In genomic region chr7:43059067-43059600, GRCh38 we compare ENCODE assay signal across 10 cellular contexts. TPM values are rescaled to one million over a fixed set of nuclear protein-coding genes. Genes with fewer than 3 reads are reported as not detected.
DNase-seq lines count a peak whose midpoint lies in the region; ATAC-seq, FAIRE-seq and TF ChIP-seq lines count a peak whose summit lies in the region.
"Not testable (repeated sequence)": the region's sequence is repeated elsewhere in the genome, so short reads cannot be mapped to it uniquely, and the experiment has no call there.
"Had no signal": no experiment of that assay in that cellular context is flagged by ENCODE, and none has a peak within 500 bp of the region (broad histone marks: within the 10 kb centered on the region; RNA-seq: fewer than 3 reads in every experiment).

No MANE protein-coding gene starts in this region.

- dilution Hi-C loops in keratinocyte (cut with MboI; ENCODE audit: extremely low pct_ligation_motif_present, low sequenced_read_pairs), result not testable (repeated sequence)

- H3K36me3 Mint-ChIP-seq in CD8-positive, alpha-beta memory T cell; activated naive CD8-positive, alpha-beta T cell treated with anti-CD3 and anti-CD28 coated beads, Interleukin-2, amount 50 U/mL, for 24 hours (ENCODE audit: low read depth); osteocyte (ENCODE audit: unreplicated experiment): not testable (repeated sequence)

- peaks cover 4 to 14% of the 10 kb centered on the region in 2 donors for H3K27me3 Mint-ChIP-seq in CD8-positive, alpha-beta memory T cell
- H3K27me3 Mint-ChIP-seq in activated naive CD8-positive, alpha-beta T cell treated with anti-CD3 and anti-CD28 coated beads, Interleukin-2, amount 50 U/mL, for 24 hours, result not testable (repeated sequence)
- H3K27me3 Mint-ChIP-seq in osteocyte (ENCODE audit: unreplicated experiment), result peaks cover 16% of the 10 kb centered on the region

- not testable (repeated sequence) for H3K36me3 ChIP-seq in CD8-positive, alpha-beta memory T cell (ENCODE audit: insufficient read depth, low read length); HUES6 (ENCODE audit: control insufficient read depth, insufficient read depth, low read length); PC-3 (ENCODE audit: low read depth, low read length); esophagus (ENCODE audit: control insufficient read depth in 2 of 2, insufficient read depth in 2 of 2, low read length in 1 of 2); keratinocyte (ENCODE audit: control insufficient read depth in 2 of 2, extremely low read depth in 1 of 2, insufficient read depth in 2 of 2, low read length in 2 of 2)

- ATAC-seq in PC-3, result peak; percentile 35
- ATAC-seq in activated naive CD8-positive, alpha-beta T cell treated with anti-CD3 and anti-CD28 coated beads, Interleukin-2, amount 50 U/mL, for 24 hours, result not testable (repeated sequence)

- H4K20me1 ChIP-seq in PC-3 (ENCODE audit: low read length); keratinocyte (ENCODE audit: control insufficient read depth, extremely low read depth, insufficient read depth, low read length): not testable (repeated sequence)

- BruUV-seq in PC-3 (replicated peaks; lab: Mats Ljungman, UMichigan), result TSS peak; percentile 82

- DNase-seq in CD8-positive, alpha-beta memory T cell; PC-3; activated naive CD8-positive, alpha-beta T cell treated with anti-CD3 and anti-CD28 coated beads, Interleukin-2, amount 50 U/mL, for 24 hours; keratinocyte (ENCODE audit: low read depth, low spot score); osteocyte (ENCODE audit: extremely low spot score, unreplicated experiment): not testable (repeated sequence)

- H3K4me3 Mint-ChIP-seq in CD8-positive, alpha-beta memory T cell, result not testable (repeated sequence)
- H3K4me3 Mint-ChIP-seq in activated naive CD8-positive, alpha-beta T cell treated with anti-CD3 and anti-CD28 coated beads, Interleukin-2, amount 50 U/mL, for 24 hours, result peak overlapping the region; percentile 74
- peak overlapping the region; percentile 55 for H3K4me3 Mint-ChIP-seq in osteocyte (ENCODE audit: unreplicated experiment)

- FAIRE-seq in keratinocyte (lab: Jason Lieb, UNC), result not testable (repeated sequence)

- CTCF ChIA-PET in CD8-positive, alpha-beta memory T cell (lab: Charles Lee); PC-3 (lab: Charles Lee): not testable (repeated sequence)

- peak overlapping the region; percentile 15 for H3K27ac ChIP-seq in CD8-positive, alpha-beta memory T cell (ENCODE audit: low read depth, low read length)
- not testable (repeated sequence) for H3K27ac ChIP-seq in HUES6 (ENCODE audit: low read depth, low read length); esophagus (ENCODE audit: low read depth in 2 of 2, low read length in 1 of 2)
- H3K27ac ChIP-seq in PC-3 (ENCODE audit: low read length), result peak overlapping the region; percentile 26; the same call in 1 of the 2 replicates
- peak overlapping the region; percentile 20 for H3K27ac ChIP-seq in keratinocyte (ENCODE audit: control insufficient read depth, insufficient read depth, low read length)

- H3K9ac ChIP-seq in HUES6 (ENCODE audit: low read length) (peak overlapping the region; percentile 73), PC-3 (ENCODE audit: low read length) (peak overlapping the region; percentile 61), keratinocyte (ENCODE audit: control insufficient read depth, extremely low read depth, insufficient read depth, low read length) (peak overlapping the region; percentile 37)

- H3K9me2 ChIP-seq in PC-3 (replicated peaks; ENCODE audit: low read length), result not testable (repeated sequence)

- H3K4me1 ChIP-seq in CD8-positive, alpha-beta memory T cell (ENCODE audit: insufficient read depth, low read length); PC-3 (ENCODE audit: insufficient read depth, low read length); esophagus (ENCODE audit: control insufficient read depth in 2 of 2, insufficient read depth in 2 of 2, low read length in 1 of 2); keratinocyte (ENCODE audit: control insufficient read depth, extremely low read depth, insufficient read depth, low read length): not testable (repeated sequence)
- peaks cover 11% of the 10 kb centered on the region for H3K4me1 ChIP-seq in HUES6 (ENCODE audit: control insufficient read depth, insufficient read depth, low read length)

- not testable (repeated sequence) for H3F3A ChIP-seq in PC-3 (ENCODE audit: low read length, unreplicated experiment)

- H3K79me2 ChIP-seq in PC-3 (ENCODE audit: low read length); keratinocyte (ENCODE audit: control insufficient read depth, insufficient read depth, low read length): not testable (repeated sequence)

- H3K9me1 ChIP-seq in keratinocyte (ENCODE audit: control insufficient read depth, extremely low read depth, insufficient read depth, low read length), result not testable (repeated sequence)

- 54 to 63% methylated on average over 29 to 31 of the region's 33 CpGs for WGBS in esophagus, 2 donors

- TF ChIP-seq CTCF in PC-3 (conservative IDR thresholded peaks at IDR 0.05; ENCODE audit: low read depth, low read length); keratinocyte (optimal IDR thresholded peaks at IDR 0.05 in 1 of 3, IDR thresholded peaks at IDR 0.05 in 1 of 3, conservative IDR thresholded peaks at IDR 0.05 in 1 of 3; ENCODE audit: extremely low read depth in 1 of 3, insufficient read depth in 2 of 3, low read length in 3 of 3); osteocyte (IDR thresholded peaks at IDR 0.05): not testable (repeated sequence)

- POLR2A ChIA-PET in CD8-positive, alpha-beta memory T cell (lab: Charles Lee), result not testable (repeated sequence)
- POLR2A ChIA-PET in PC-3 (lab: Charles Lee; ENCODE audit: unreplicated experiment), result interaction anchor here (0.6 kb wide), 1 partner anchor 17 kb away, joined by 4 read pairs; no protein-coding TSS in a partner anchor

- H3K4me3 ChIP-seq in CD8-positive, alpha-beta memory T cell (ENCODE audit: low read length), result not testable (repeated sequence)
- H3K4me3 ChIP-seq in HUES6 (ENCODE audit: low read depth, low read length) (peak overlapping the region; percentile 50), PC-3 (ENCODE audit: low read length) (peak overlapping the region; percentile 62), esophagus (ENCODE audit: low read depth in 1 of 2, low read length in 2 of 2) (peak overlapping the region; percentile 5 to 38), keratinocyte (ENCODE audit: control insufficient read depth in 2 of 3, extremely low read depth in 1 of 3, insufficient read depth in 2 of 3, low read depth in 1 of 3, low read length in 3 of 3) (peak overlapping the region in 1 of 3 experiments; percentile 23)

- intact Hi-C loops in PC-3 (cut with micrococcal nuclease), result loop anchor here (5.0 kb wide), 1 partner anchor 42 kb away; no protein-coding TSS in a partner anchor

- H3K27ac Mint-ChIP-seq in CD8-positive, alpha-beta memory T cell; activated naive CD8-positive, alpha-beta T cell treated with anti-CD3 and anti-CD28 coated beads, Interleukin-2, amount 50 U/mL, for 24 hours; osteocyte (ENCODE audit: unreplicated experiment): not testable (repeated sequence)

- not testable (repeated sequence) for H3K4me1 Mint-ChIP-seq in CD8-positive, alpha-beta memory T cell; activated naive CD8-positive, alpha-beta T cell treated with anti-CD3 and anti-CD28 coated beads, Interleukin-2, amount 50 U/mL, for 24 hours; osteocyte (ENCODE audit: unreplicated experiment)

- peak overlapping the region; percentile 80 for H2AFZ ChIP-seq in PC-3 (ENCODE audit: low read length)
- not testable (repeated sequence) for H2AFZ ChIP-seq in keratinocyte (ENCODE audit: control insufficient read depth, low read length)

- H3K9me3 Mint-ChIP-seq in CD8-positive, alpha-beta memory T cell; activated naive CD8-positive, alpha-beta T cell treated with anti-CD3 and anti-CD28 coated beads, Interleukin-2, amount 50 U/mL, for 24 hours; osteocyte (ENCODE audit: unreplicated experiment): not testable (repeated sequence)

- not testable (repeated sequence) for H3K9me3 ChIP-seq in CD8-positive, alpha-beta memory T cell (ENCODE audit: low read length); PC-3 (ENCODE audit: low read length); esophagus (ENCODE audit: control insufficient read depth in 2 of 2, insufficient read depth in 1 of 2, low read depth in 1 of 2, low read length in 1 of 2); keratinocyte (ENCODE audit: control insufficient read depth, low read depth, low read length)
- H3K9me3 ChIP-seq in HUES6 (ENCODE audit: control insufficient read depth, insufficient read depth, low read depth, low read length), result peaks cover 11% of the 10 kb centered on the region

- H3K27me3 ChIP-seq in CD8-positive, alpha-beta memory T cell (ENCODE audit: insufficient read depth, low read length, poor library complexity, severe bottlenecking); HUES6 (ENCODE audit: control insufficient read depth, insufficient read depth, low read length); PC-3 (ENCODE audit: low read length); esophagus (ENCODE audit: control insufficient read depth in 1 of 2, insufficient read depth in 2 of 2, low read length in 2 of 2); keratinocyte (ENCODE audit: control insufficient read depth, extremely low read depth, insufficient read depth, low read length): not testable (repeated sequence)

- H3K4me2 ChIP-seq in PC-3 (ENCODE audit: low read length) (peak overlapping the region; percentile 86), keratinocyte (ENCODE audit: control insufficient read depth, extremely low read depth, insufficient read depth, low read depth, low read length) (peak overlapping the region; percentile 64)

RNA-seq across cellular contexts. Expression of gene HECW1, which starts 53.3 kb away (rescaled TPM):
- total RNA-seq in CD8-positive, alpha-beta memory T cell, result not detected
- not detected for polyA plus RNA-seq in CD8-positive, alpha-beta memory T cell
- 3.0 and 3.6 TPM in 2 replicates for total RNA-seq in PC-3 (2014; rRNA removed)
- under 1 TPM; 0.11 to 0.47 TPM for polyA plus RNA-seq in esophagus
- 0.01 to 0.04 TPM in 2 of 3 replicates, not detected in the other for polyA plus RNA-seq in keratinocyte
- not detected for polyA plus RNA-seq in keratinocyte (2011; ENCODE audit: low read depth)
- not detected in 2 replicates for polyA plus RNA-seq in keratinocyte (2011; cell fraction: cytosol; rRNA removed)
- polyA plus RNA-seq in keratinocyte (2011; cell fraction: nucleus; rRNA removed), result 0.03 and 0.04 TPM in 2 replicates
- polyA plus RNA-seq in keratinocyte (2012; ENCODE audit: low replicate concordance), result not detected in 2 replicates
- polyA minus RNA-seq in keratinocyte, result not detected in 3 replicates
- not detected for polyA minus RNA-seq in keratinocyte (2011; cell fraction: cytosol; rRNA and poly(A)+ RNA removed)
- not detected in 2 replicates for polyA minus RNA-seq in keratinocyte (2011; cell fraction: nucleus; rRNA and poly(A)+ RNA removed)
- total RNA-seq in osteocyte, result 0.16 TPM in 1 of 2 replicates, not detected in the other
- total RNA-seq: CD4-positive, alpha-beta T cell had no signal
- polyA plus RNA-seq: IgD-negative memory B cell, SK-N-SH had no signal
